ENCODE assay signal across 9 cellular contexts in the genomic region with DNA sequence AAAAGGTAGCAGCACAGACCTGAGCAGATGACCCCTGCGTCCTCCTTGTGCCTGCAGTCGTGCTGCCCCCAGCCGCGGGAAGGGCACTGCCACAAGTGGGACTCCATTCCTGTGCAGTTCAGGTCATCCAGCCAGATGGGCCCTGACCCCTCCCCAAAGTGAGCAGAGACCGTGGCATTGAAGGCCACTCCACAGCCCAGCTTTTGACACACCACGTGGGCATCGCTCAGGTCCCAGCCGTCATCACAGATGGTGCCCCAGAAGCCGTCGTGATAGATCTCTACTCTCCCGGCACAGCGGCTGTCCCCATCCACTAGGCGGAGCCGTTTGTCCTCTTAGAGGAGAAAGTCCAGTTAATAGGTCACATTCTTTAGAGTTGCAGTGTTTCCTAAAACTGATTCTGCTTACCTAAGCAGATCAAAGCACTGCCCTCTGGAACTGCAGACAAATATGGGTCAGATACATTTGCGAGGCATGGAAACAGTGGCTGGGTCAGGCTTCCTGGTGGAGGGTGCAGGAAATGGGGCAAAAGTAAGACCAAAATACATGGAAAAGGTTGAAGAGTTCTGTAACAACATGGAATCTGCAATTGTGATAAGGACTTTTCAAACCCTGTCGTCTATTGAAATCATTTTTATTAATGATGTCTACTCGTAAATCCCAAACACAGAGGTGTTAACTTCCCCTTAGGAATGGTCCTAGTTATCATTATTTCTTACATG.
DNase-seq lines count a peak whose midpoint lies in the region; ATAC-seq and TF ChIP-seq lines count a peak whose summit lies in the region.
"Had no signal": no experiment of that assay in that cellular context is flagged by ENCODE, and none has a peak within 500 bp of the region (broad histone marks: within the 10 kb centered on the region; RNA-seq: fewer than 3 reads in every experiment).

No MANE protein-coding gene starts in this region.

- peak; percentile 16 for DNase-seq in 8988T
- peak; percentile 3 for DNase-seq in GF-D8 (lab: John Stamatoyannopoulos, UW)
- peak; percentile 92 for DNase-seq in NCI-H2171 treated with DMSO at 0.1 percent for 48 hours (lab: John Stamatoyannopoulos, UW)
- DNase-seq in body of pancreas: peak; percentile 39 to 71 (median 62)
- DNase-seq in medulla oblongata (ENCODE audit: extremely low spot score): peak; percentile 6
- no peak for DNase-seq in DMS79 treated with DMSO at 0.1 percent for 48 hours (lab: John Stamatoyannopoulos, UW)

- no peak overlapping the region for H3K27ac ChIP-seq in body of pancreas

- peak; percentile 39 to 56 (median 50) for TF ChIP-seq CTCF in body of pancreas (IDR thresholded peaks at IDR 0.05)

- no peaks in the 10 kb centered on the region for H3K4me1 ChIP-seq in body of pancreas

- WGBS in body of pancreas, 2 donors: 29 to 33% methylated on average over 15 to 17 of the region's 17 CpGs

- no peaks in the 10 kb centered on the region for H3K36me3 Mint-ChIP-seq in stimulated activated memory B cell treated with anti-CD40 and anti-IgM and Interleukin-4, amounts not matched to agents 10 μg/mL and 1 μg/mL and 100 μg/mL, for 72 hours
- H3K36me3 Mint-ChIP-seq: brain had no signal

- intact Hi-C loops in body of pancreas (cut with DNase I): no loop called here

- ATAC-seq in body of pancreas (peak; percentile 76), HG03460 (IDR thresholded peaks at IDR 0.05; ENCODE audit: unreplicated experiment) (no peak)
- no peak for ATAC-seq in stimulated activated memory B cell treated with anti-CD40 and anti-IgM and Interleukin-4, amounts not matched to agents 10 μg/mL and 1 μg/mL and 100 μg/mL, for 72 hours

- H3K27me3 Mint-ChIP-seq in stimulated activated memory B cell treated with anti-CD40 and anti-IgM and Interleukin-4, amounts not matched to agents 10 μg/mL and 1 μg/mL and 100 μg/mL, for 72 hours: peaks cover 9% of the 10 kb centered on the region

- no peaks in the 10 kb centered on the region for H3K9me3 ChIP-seq in body of pancreas

- H3K27ac Mint-ChIP-seq in stimulated activated memory B cell treated with anti-CD40 and anti-IgM and Interleukin-4, amounts not matched to agents 10 μg/mL and 1 μg/mL and 100 μg/mL, for 72 hours: no peak overlapping the region

- peaks cover 3% of the 10 kb centered on the region for H3K9me3 Mint-ChIP-seq in stimulated activated memory B cell treated with anti-CD40 and anti-IgM and Interleukin-4, amounts not matched to agents 10 μg/mL and 1 μg/mL and 100 μg/mL, for 72 hours
- H3K9me3 Mint-ChIP-seq: brain had no signal

- no peak for TF ChIP-seq POLR2A in body of pancreas (IDR thresholded peaks at IDR 0.05)

- no peak overlapping the region for H3K4me3 ChIP-seq in body of pancreas

- no peaks in the 10 kb centered on the region for H3K4me1 Mint-ChIP-seq in stimulated activated memory B cell treated with anti-CD40 and anti-IgM and Interleukin-4, amounts not matched to agents 10 μg/mL and 1 μg/mL and 100 μg/mL, for 72 hours

- H3K36me3 ChIP-seq in body of pancreas (replicated peaks in 1 of 2; ENCODE audit: insufficient read depth in 1 of 2, low read depth in 2 of 2): no peaks in the 10 kb centered on the region

- H3K4me3 Mint-ChIP-seq in stimulated activated memory B cell treated with anti-CD40 and anti-IgM and Interleukin-4, amounts not matched to agents 10 μg/mL and 1 μg/mL and 100 μg/mL, for 72 hours: no peak overlapping the region
- H3K4me3 Mint-ChIP-seq: brain had no signal

- no peaks in the 10 kb centered on the region for H3K27me3 ChIP-seq in body of pancreas
